In genomic region chr11:35652786-35653185, GRCh38 we compare ENCODE assay signal across 1 cellular context. TPM values are rescaled to one million over a fixed set of nuclear protein-coding genes. Genes with fewer than 3 reads are reported as not detected.
"Had no signal": no experiment of that assay in that cellular context is flagged by ENCODE, and none has a peak within 500 bp of the region (broad histone marks: within the 10 kb centered on the region; RNA-seq: fewer than 3 reads in every experiment).

No MANE protein-coding gene starts in this region.

RNA-seq across cellular contexts. Expression of gene FJX1, which starts 34.5 kb away (rescaled TPM):
- polyA plus RNA-seq: IgD-negative memory B cell had no signal
